ENCODE assay signal across 8 cellular contexts in genomic region chr9:127977877-127978647, GRCh38. TPM values are rescaled to one million over a fixed set of nuclear protein-coding genes. Genes with fewer than 3 reads are reported as not detected.
DNase-seq lines count a peak whose midpoint lies in the region; ATAC-seq and TF ChIP-seq lines count a peak whose summit lies in the region.

No MANE protein-coding gene starts in this region.

- H3K27me3 ChIP-seq in GM23338 (ENCODE audit: insufficient read depth) (no peaks in the 10 kb centered on the region), cardiac muscle cell (no peaks in the 10 kb centered on the region), psoas muscle (ENCODE audit: insufficient read depth in 3 of 3, low read length in 2 of 3) (no peaks in the 10 kb centered on the region)

- H3K4me3 Mint-ChIP-seq in GM23338 (peak overlapping the region; percentile 96), CD14-positive monocyte (peak overlapping the region in 1 of 2 donors; percentile 51)
- H3K4me3 Mint-ChIP-seq in activated CD8-positive, alpha-beta T cell treated with anti-CD3 and anti-CD28 coated beads, Interleukin-2, amount 10 ng/mL, durations not matched to agents 7 days and 5 days, result peak overlapping the region; percentile 97

- H3K36me3 Mint-ChIP-seq in GM23338 (ENCODE audit: low read depth), result peaks cover 4% of the 10 kb centered on the region; the same call in 2 of the 3 replicates
- H3K36me3 Mint-ChIP-seq in activated CD8-positive, alpha-beta T cell treated with anti-CD3 and anti-CD28 coated beads, Interleukin-2, amount 10 ng/mL, durations not matched to agents 7 days and 5 days (ENCODE audit: low read depth), result peaks cover 61% of the 10 kb centered on the region
- H3K36me3 Mint-ChIP-seq in CD14-positive monocyte, result peaks cover 0 to 3% of the 10 kb centered on the region in 2 donors

- H3K79me2 ChIP-seq in GM23338 (replicated peaks; ENCODE audit: insufficient read depth), result peaks cover 72% of the 10 kb centered on the region

- POLR2A ChIA-PET in activated CD8-positive, alpha-beta T cell treated with anti-CD3 and anti-CD28 coated beads, Interleukin-2, amount 10 ng/mL, durations not matched to agents 7 days and 5 days (lab: Charles Lee), result interaction anchor here (1.4 to 12.5 kb wide), 4 partner anchors 23 to 53 kb away, joined by 6 to 183 read pairs (median 6); no protein-coding TSS in a partner anchor

- intact Hi-C loops in psoas muscle (cut with DNase I) (loop anchor here in 1 of 2 donors (5.0 kb wide), 1 partner anchor 59 kb away; no protein-coding TSS in a partner anchor), CD14-positive monocyte (cut with micrococcal nuclease) (no loop called here)

- H3K4me1 Mint-ChIP-seq in GM23338 (peaks cover 66% of the 10 kb centered on the region), CD14-positive monocyte (peaks cover 28% of the 10 kb centered on the region)
- H3K4me1 Mint-ChIP-seq in activated CD8-positive, alpha-beta T cell treated with anti-CD3 and anti-CD28 coated beads, Interleukin-2, amount 10 ng/mL, durations not matched to agents 7 days and 5 days (ENCODE audit: low read depth), result peaks cover 60% of the 10 kb centered on the region

- WGBS in psoas muscle, 3 donors, result 67 to 81% (median 68%) methylated on average over 12 of the region's 12 CpGs

- peak in 1 of 2 experiments; percentile 8; a peak in 1 of 4 replicates for TF ChIP-seq CTCF in GM23338 (conservative IDR thresholded peaks at IDR 0.05; ENCODE audit: low read depth in 2 of 2)
- TF ChIP-seq CTCF in cardiac muscle cell (IDR thresholded peaks at IDR 0.05; ENCODE audit: low read depth, low read length), result no peak
- TF ChIP-seq CTCF in psoas muscle (IDR thresholded peaks at IDR 0.05), result no peak
- no peak for TF ChIP-seq CTCF in CD14-positive monocyte (IDR thresholded peaks at IDR 0.05)

- H3K4me1 ChIP-seq in GM23338 (ENCODE audit: insufficient read depth) (peaks cover 44% of the 10 kb centered on the region), cardiac muscle cell (ENCODE audit: low read depth) (peaks cover 68% of the 10 kb centered on the region), psoas muscle (peaks cover 79% of the 10 kb centered on the region)

- DNase-seq in ACHN, result peak; percentile 52
- peak; percentile 74 for DNase-seq in GM23338 (ENCODE audit: low spot score)
- peak; percentile 39 for DNase-seq in activated CD8-positive, alpha-beta T cell treated with anti-CD3 and anti-CD28 coated beads, Interleukin-2, amount 10 ng/mL, durations not matched to agents 7 days and 5 days
- DNase-seq in cardiac muscle cell (ENCODE audit: low read depth in 1 of 2, low spot score in 1 of 2), result peak; percentile 87 to 95
- peak; percentile 43 to 63 for DNase-seq in psoas muscle
- DNase-seq in midbrain (lab: John Stamatoyannopoulos, UW), result no peak
- DNase-seq in CD14-positive monocyte (ENCODE audit: low spot score), result no peak

- H3K27ac ChIP-seq in GM23338 (ENCODE audit: low read depth), result peak overlapping the region; percentile 88
- peak overlapping the region; percentile 92 for H3K27ac ChIP-seq in cardiac muscle cell
- H3K27ac ChIP-seq in psoas muscle, result no peak overlapping the region

- H3F3A ChIP-seq in GM23338 (replicated peaks; ENCODE audit: low read depth), result peaks cover 13% of the 10 kb centered on the region

- H4K20me1 ChIP-seq in GM23338 (replicated peaks; ENCODE audit: insufficient read depth), result peaks cover 32% of the 10 kb centered on the region

- H3K36me3 ChIP-seq in GM23338 (ENCODE audit: insufficient read depth) (no peaks in the 10 kb centered on the region), cardiac muscle cell (no peaks in the 10 kb centered on the region), psoas muscle (ENCODE audit: insufficient read depth in 1 of 2, low read depth in 1 of 2) (no peaks in the 10 kb centered on the region)

- CTCF ChIA-PET in activated CD8-positive, alpha-beta T cell treated with anti-CD3 and anti-CD28 coated beads, Interleukin-2, amount 10 ng/mL, durations not matched to agents 7 days and 5 days (lab: Charles Lee), result interaction anchor here (1.2 to 16.3 kb wide), 6 partner anchors 24 to 140 kb away, joined by 4 to 158 read pairs (median 42); no protein-coding TSS in a partner anchor

- H3K27ac Mint-ChIP-seq in GM23338 (peak overlapping the region; percentile 82), CD14-positive monocyte (peak overlapping the region in 1 of 7 donors; percentile 26)
- H3K27ac Mint-ChIP-seq in activated CD8-positive, alpha-beta T cell treated with anti-CD3 and anti-CD28 coated beads, Interleukin-2, amount 10 ng/mL, durations not matched to agents 7 days and 5 days, result peak overlapping the region; percentile 73

- H3K4me3 ChIP-seq in GM23338, result peak overlapping the region; percentile 98
- H3K4me3 ChIP-seq in cardiac muscle cell, result peak overlapping the region; percentile 99
- H3K4me3 ChIP-seq in psoas muscle, result peak overlapping the region; percentile 85

- no peak overlapping the region for H2AFZ ChIP-seq in GM23338

- peak overlapping the region; percentile 99 for H3K4me2 ChIP-seq in GM23338

- ATAC-seq in GM23338 (peak; percentile 9), psoas muscle (no peak), esophagus mucosa (no peak)
- no peak for ATAC-seq in activated CD8-positive, alpha-beta T cell treated with anti-CD3 and anti-CD28 coated beads, Interleukin-2, amount 10 ng/mL, durations not matched to agents 7 days and 5 days

- no peaks in the 10 kb centered on the region for H3K9me3 ChIP-seq in cardiac muscle cell (ENCODE audit: low read depth)
- H3K9me3 ChIP-seq in psoas muscle, result no peaks in the 10 kb centered on the region

- in situ Hi-C loops in ACHN (cut with HindIII; ENCODE audit: low pct_ligation_motif_present, low pct_unique_long_range_greater_than_20kb, low sequenced_read_pairs), result no loop called here

- H3K27me3 Mint-ChIP-seq in GM23338 (ENCODE audit: insufficient read depth, low read depth, poor library complexity) (peaks cover 18% of the 10 kb centered on the region), CD14-positive monocyte (ENCODE audit: low read depth in 3 of 3) (peaks cover 13 to 20% (median 15%) of the 10 kb centered on the region in 3 donors)
- H3K27me3 Mint-ChIP-seq in activated CD8-positive, alpha-beta T cell treated with anti-CD3 and anti-CD28 coated beads, Interleukin-2, amount 10 ng/mL, durations not matched to agents 7 days and 5 days (ENCODE audit: low read depth), result no peaks in the 10 kb centered on the region

- no peaks in the 10 kb centered on the region for H3K9me3 Mint-ChIP-seq in GM23338
- no peaks in the 10 kb centered on the region for H3K9me3 Mint-ChIP-seq in activated CD8-positive, alpha-beta T cell treated with anti-CD3 and anti-CD28 coated beads, Interleukin-2, amount 10 ng/mL, durations not matched to agents 7 days and 5 days (ENCODE audit: insufficient read depth)
- H3K9me3 Mint-ChIP-seq in CD14-positive monocyte, result peaks cover 0 to 4% (median 0%) of the 10 kb centered on the region in 7 donors

- no peaks in the 10 kb centered on the region for H3K9me2 ChIP-seq in GM23338 (ENCODE audit: insufficient read depth)

TF ChIP-seq in GM23338, 12 proteins besides CTCF, POLR2A, EP300 and RAD21 (continues in another document):
- no peak for TF ChIP-seq ZNF331 (CRISPR knock-in tag; IDR thresholded peaks at IDR 0.05; ENCODE audit: low read depth)
- no peak for TF ChIP-seq JUNB (IDR thresholded peaks at IDR 0.05; ENCODE audit: unreplicated experiment)
- no peak for TF ChIP-seq EZH2phosphoT487 (IDR thresholded peaks at IDR 0.05; ENCODE audit: unreplicated experiment)

RNA-seq across cellular contexts. Expression of gene EEIG1, which starts 2.7 kb away (rescaled TPM):
- 21.5 and 22.4 TPM in 2 replicates for total RNA-seq in GM23338 (2014; rRNA removed; shearing (Covaris generic))
- polyA plus RNA-seq in GM23338 (2016; fragmentation: Nextera tagmentation; extraction: Ambion mirVana), result 11.2 and 11.5 TPM in 2 replicates
- 100 to 1,000 TPM; 227 to 232 TPM for total RNA-seq in activated CD8-positive, alpha-beta T cell treated with anti-CD3 and anti-CD28 coated beads, Interleukin-2, amount 10 ng/mL, durations not matched to agents 7 days and 5 days
- total RNA-seq in cardiac muscle cell, result 20.9 and 25.6 TPM in 2 replicates
- polyA plus RNA-seq in cardiac muscle cell, result 26.6 and 32.5 TPM in 2 replicates
- 10 to 100 TPM in 1 of 4 donors, 1 to 10 TPM in 3; 3.6 to 11.4 (median 8.3) TPM for total RNA-seq in psoas muscle
- polyA plus RNA-seq in psoas muscle, result 1 to 10 TPM; 3.6 to 6.1 (median 5.1) TPM
- total RNA-seq in esophagus mucosa, result 108 TPM
- 1 to 10 TPM in 1 of 2 donors, under 1 TPM in 1; 0.86 to 2.3 TPM for polyA plus RNA-seq in CD14-positive monocyte

RNA-seq across cellular contexts. Expression of gene DPM2, which starts 40.4 kb away (rescaled TPM):
- 29.0 and 36.6 TPM in 2 replicates for total RNA-seq in GM23338 (2014; rRNA removed; shearing (Covaris generic))
- polyA plus RNA-seq in GM23338 (2016; fragmentation: Nextera tagmentation; extraction: Ambion mirVana), result 92.2 and 92.4 TPM in 2 replicates
- total RNA-seq in activated CD8-positive, alpha-beta T cell treated with anti-CD3 and anti-CD28 coated beads, Interleukin-2, amount 10 ng/mL, durations not matched to agents 7 days and 5 days, result 10 to 100 TPM; 47.9 to 53.8 TPM
- 26.1 and 35.6 TPM in 2 replicates for total RNA-seq in cardiac muscle cell
- 54.2 and 70.7 TPM in 2 replicates for polyA plus RNA-seq in cardiac muscle cell
- total RNA-seq in psoas muscle, result 10 to 100 TPM in 3 of 4 donors, 1 to 10 TPM in 1; 9.7 to 17.4 (median 12.2) TPM
- 10 to 100 TPM; 16.6 to 39.6 (median 37.1) TPM for polyA plus RNA-seq in psoas muscle
- 25.7 TPM for total RNA-seq in esophagus mucosa
- 10 to 100 TPM; 25.4 to 28.7 TPM for polyA plus RNA-seq in CD14-positive monocyte

RNA-seq across cellular contexts. Expression of gene PIP5KL1, which starts 47.5 kb away (rescaled TPM):
- 7.5 and 13.4 TPM in 2 replicates for total RNA-seq in GM23338 (2014; rRNA removed; shearing (Covaris generic))
- 19.5 and 25.1 TPM in 2 replicates for polyA plus RNA-seq in GM23338 (2016; fragmentation: Nextera tagmentation; extraction: Ambion mirVana)
- total RNA-seq in activated CD8-positive, alpha-beta T cell treated with anti-CD3 and anti-CD28 coated beads, Interleukin-2, amount 10 ng/mL, durations not matched to agents 7 days and 5 days, result 1 to 10 TPM; 2.6 to 2.7 TPM
- total RNA-seq in cardiac muscle cell, result 0.89 and 1.7 TPM in 2 replicates
- polyA plus RNA-seq in cardiac muscle cell, result 3.4 and 3.5 TPM in 2 replicates
- under 1 TPM in 2 of 4 donors, not detected in 2; 0.40 to 0.44 TPM for total RNA-seq in psoas muscle
- polyA plus RNA-seq in psoas muscle, result under 1 TPM in 2 of 3 donors, not detected in 1; 0.05 to 0.12 TPM
- total RNA-seq in esophagus mucosa, result 4.3 TPM
- polyA plus RNA-seq in CD14-positive monocyte, result under 1 TPM; 0.31 to 0.57 TPM

Comparison
In these comparisons a context has a peak if more than half of its experiments do, and no peak if none do; other contexts are left out.
1. DNase-seq: peak in ACHN (single experiment), GM23338 (single experiment), activated CD8-positive, alpha-beta T cell treated with anti-CD3 and anti-CD28 coated beads, Interleukin-2, amount 10 ng/mL, durations not matched to agents 7 days and 5 days (single experiment), cardiac muscle cell (2 of 2) and psoas muscle (2 of 2); none in midbrain (single experiment) and CD14-positive monocyte (single experiment).
2. Peak in every context shown above with its lines, with median percentiles within 50 percentile points of each other: H3K4me3 ChIP-seq.